ENCODE assay signal across 1 cellular context in genomic region chr1:99764909-99765308, GRCh38.
TF ChIP-seq lines count a peak whose summit lies in the region.

No MANE protein-coding gene starts in this region.

TF ChIP-seq in GM23338, 12 proteins besides CTCF, POLR2A, EP300 and RAD21 (continued from another document):
- TF ChIP-seq, protein P1, sequence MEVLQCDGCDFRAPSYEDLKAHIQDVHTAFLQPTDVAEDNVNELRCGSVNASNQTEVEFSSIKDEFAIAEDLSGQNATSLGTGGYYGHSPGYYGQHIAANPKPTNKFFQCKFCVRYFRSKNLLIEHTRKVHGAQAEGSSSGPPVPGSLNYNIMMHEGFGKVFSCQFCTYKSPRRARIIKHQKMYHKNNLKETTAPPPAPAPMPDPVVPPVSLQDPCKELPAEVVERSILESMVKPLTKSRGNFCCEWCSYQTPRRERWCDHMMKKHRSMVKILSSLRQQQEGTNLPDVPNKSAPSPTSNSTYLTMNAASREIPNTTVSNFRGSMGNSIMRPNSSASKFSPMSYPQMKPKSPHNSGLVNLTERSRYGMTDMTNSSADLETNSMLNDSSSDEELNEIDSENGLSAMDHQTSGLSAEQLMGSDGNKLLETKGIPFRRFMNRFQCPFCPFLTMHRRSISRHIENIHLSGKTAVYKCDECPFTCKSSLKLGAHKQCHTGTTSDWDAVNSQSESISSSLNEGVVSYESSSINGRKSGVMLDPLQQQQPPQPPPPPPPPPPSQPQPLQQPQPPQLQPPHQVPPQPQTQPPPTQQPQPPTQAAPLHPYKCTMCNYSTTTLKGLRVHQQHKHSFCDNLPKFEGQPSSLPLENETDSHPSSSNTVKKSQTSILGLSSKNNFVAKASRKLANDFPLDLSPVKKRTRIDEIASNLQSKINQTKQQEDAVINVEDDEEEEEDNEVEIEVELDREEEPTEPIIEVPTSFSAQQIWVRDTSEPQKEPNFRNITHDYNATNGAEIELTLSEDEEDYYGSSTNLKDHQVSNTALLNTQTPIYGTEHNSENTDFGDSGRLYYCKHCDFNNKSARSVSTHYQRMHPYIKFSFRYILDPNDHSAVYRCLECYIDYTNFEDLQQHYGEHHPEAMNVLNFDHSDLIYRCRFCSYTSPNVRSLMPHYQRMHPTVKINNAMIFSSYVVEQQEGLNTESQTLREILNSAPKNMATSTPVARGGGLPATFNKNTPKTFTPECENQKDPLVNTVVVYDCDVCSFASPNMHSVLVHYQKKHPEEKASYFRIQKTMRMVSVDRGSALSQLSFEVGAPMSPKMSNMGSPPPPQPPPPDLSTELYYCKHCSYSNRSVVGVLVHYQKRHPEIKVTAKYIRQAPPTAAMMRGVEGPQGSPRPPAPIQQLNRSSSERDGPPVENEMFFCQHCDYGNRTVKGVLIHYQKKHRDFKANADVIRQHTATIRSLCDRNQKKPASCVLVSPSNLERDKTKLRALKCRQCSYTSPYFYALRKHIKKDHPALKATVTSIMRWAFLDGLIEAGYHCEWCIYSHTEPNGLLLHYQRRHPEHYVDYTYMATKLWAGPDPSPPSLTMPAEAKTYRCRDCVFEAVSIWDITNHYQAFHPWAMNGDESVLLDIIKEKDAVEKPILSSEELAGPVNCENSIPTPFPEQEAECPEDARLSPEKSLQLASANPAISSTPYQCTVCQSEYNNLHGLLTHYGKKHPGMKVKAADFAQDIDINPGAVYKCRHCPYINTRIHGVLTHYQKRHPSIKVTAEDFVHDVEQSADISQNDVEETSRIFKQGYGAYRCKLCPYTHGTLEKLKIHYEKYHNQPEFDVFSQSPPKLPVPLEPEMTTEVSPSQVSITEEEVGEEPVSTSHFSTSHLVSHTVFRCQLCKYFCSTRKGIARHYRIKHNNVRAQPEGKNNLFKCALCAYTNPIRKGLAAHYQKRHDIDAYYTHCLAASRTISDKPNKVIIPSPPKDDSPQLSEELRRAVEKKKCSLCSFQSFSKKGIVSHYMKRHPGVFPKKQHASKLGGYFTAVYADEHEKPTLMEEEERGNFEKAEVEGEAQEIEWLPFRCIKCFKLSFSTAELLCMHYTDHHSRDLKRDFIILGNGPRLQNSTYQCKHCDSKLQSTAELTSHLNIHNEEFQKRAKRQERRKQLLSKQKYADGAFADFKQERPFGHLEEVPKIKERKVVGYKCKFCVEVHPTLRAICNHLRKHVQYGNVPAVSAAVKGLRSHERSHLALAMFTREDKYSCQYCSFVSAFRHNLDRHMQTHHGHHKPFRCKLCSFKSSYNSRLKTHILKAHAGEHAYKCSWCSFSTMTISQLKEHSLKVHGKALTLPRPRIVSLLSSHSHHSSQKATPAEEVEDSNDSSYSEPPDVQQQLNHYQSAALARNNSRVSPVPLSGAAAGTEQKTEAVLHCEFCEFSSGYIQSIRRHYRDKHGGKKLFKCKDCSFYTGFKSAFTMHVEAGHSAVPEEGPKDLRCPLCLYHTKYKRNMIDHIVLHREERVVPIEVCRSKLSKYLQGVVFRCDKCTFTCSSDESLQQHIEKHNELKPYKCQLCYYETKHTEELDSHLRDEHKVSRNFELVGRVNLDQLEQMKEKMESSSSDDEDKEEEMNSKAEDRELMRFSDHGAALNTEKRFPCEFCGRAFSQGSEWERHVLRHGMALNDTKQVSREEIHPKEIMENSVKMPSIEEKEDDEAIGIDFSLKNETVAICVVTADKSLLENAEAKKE (CRISPR knock-in tag; IDR thresholded peaks at IDR 0.05): no peak
- TF ChIP-seq, protein P2, sequence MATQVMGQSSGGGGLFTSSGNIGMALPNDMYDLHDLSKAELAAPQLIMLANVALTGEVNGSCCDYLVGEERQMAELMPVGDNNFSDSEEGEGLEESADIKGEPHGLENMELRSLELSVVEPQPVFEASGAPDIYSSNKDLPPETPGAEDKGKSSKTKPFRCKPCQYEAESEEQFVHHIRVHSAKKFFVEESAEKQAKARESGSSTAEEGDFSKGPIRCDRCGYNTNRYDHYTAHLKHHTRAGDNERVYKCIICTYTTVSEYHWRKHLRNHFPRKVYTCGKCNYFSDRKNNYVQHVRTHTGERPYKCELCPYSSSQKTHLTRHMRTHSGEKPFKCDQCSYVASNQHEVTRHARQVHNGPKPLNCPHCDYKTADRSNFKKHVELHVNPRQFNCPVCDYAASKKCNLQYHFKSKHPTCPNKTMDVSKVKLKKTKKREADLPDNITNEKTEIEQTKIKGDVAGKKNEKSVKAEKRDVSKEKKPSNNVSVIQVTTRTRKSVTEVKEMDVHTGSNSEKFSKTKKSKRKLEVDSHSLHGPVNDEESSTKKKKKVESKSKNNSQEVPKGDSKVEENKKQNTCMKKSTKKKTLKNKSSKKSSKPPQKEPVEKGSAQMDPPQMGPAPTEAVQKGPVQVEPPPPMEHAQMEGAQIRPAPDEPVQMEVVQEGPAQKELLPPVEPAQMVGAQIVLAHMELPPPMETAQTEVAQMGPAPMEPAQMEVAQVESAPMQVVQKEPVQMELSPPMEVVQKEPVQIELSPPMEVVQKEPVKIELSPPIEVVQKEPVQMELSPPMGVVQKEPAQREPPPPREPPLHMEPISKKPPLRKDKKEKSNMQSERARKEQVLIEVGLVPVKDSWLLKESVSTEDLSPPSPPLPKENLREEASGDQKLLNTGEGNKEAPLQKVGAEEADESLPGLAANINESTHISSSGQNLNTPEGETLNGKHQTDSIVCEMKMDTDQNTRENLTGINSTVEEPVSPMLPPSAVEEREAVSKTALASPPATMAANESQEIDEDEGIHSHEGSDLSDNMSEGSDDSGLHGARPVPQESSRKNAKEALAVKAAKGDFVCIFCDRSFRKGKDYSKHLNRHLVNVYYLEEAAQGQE (IDR thresholded peaks at IDR 0.05; ENCODE audit: unreplicated experiment): no peak
- TF ChIP-seq POLR2AphosphoS5 (IDR thresholded peaks at IDR 0.05; ENCODE audit: low read depth): no peak
